ENCODE assay signal across 1 cellular context in the genomic region with DNA sequence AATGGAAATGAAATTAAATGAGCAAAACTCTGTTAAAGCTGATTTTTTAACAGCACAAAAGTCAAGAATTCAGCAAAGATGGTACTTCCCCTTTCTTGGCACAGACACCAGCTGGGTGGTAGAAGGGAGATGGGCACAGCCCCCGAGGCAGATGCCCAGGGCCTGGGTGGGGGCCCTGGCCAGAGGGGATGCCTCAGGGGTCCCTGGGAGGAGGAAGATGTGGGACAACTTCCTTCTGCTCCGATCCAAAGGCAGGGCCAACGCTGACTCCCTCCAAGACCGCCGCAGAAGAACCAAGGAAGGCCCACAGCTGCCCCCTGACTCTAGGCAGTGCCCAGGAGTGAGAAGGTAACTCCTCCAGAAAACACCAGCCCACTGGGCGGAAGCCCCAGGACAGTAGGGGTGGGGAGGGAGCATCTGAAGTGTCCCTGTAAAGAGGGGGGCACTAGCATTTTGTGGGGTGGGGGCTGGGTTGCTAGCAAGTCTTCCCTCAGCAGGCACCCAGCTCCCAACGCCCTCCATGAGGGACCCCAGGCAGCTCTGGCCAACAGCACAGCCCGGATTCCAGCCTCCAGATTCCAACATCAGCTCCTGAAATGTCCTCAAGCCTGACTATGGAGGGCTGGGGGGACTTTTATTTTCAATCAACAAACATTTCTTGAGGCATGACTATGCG.
TF ChIP-seq lines count a peak whose summit lies in the region.

No MANE protein-coding gene starts in this region.

TF ChIP-seq in H1, 55 proteins besides CTCF, POLR2A, EP300 and RAD21:
- TF ChIP-seq POLR2AphosphoS5 (IDR thresholded peaks at IDR 0.05; ENCODE audit: low read depth, low read length), result no peak
- no peak for TF ChIP-seq SRF (IDR thresholded peaks at IDR 0.05; ENCODE audit: low read depth, low read length)
- no peak for TF ChIP-seq HDAC2 (IDR thresholded peaks at IDR 0.05; ENCODE audit: borderline replicate concordance in 1 of 2, low read depth in 2 of 2, low read length in 2 of 2)
- no peak for TF ChIP-seq CEBPB (IDR thresholded peaks at IDR 0.05; ENCODE audit: low read depth, low read length)
- no peak for TF ChIP-seq SUZ12 (IDR thresholded peaks at IDR 0.05; ENCODE audit: low read length)
- no peak for TF ChIP-seq EZH2 (IDR thresholded peaks at IDR 0.05; ENCODE audit: low read depth, low read length, severe bottlenecking)
- no peak for TF ChIP-seq CHD1 (IDR thresholded peaks at IDR 0.05; ENCODE audit: low read depth, low read length)
- TF ChIP-seq, protein P1, sequence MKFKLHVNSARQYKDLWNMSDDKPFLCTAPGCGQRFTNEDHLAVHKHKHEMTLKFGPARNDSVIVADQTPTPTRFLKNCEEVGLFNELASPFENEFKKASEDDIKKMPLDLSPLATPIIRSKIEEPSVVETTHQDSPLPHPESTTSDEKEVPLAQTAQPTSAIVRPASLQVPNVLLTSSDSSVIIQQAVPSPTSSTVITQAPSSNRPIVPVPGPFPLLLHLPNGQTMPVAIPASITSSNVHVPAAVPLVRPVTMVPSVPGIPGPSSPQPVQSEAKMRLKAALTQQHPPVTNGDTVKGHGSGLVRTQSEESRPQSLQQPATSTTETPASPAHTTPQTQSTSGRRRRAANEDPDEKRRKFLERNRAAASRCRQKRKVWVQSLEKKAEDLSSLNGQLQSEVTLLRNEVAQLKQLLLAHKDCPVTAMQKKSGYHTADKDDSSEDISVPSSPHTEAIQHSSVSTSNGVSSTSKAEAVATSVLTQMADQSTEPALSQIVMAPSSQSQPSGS (IDR thresholded peaks at IDR 0.05; ENCODE audit: low read length), result no peak
- TF ChIP-seq SIRT6 (IDR thresholded peaks at IDR 0.05; ENCODE audit: low read length), result no peak
